ENCODE assay signal across 19 cellular contexts in genomic region chr2:127102464-127103242, GRCh38. TPM values are rescaled to one million over a fixed set of nuclear protein-coding genes. Genes with fewer than 3 reads are reported as not detected.
A peak's percentile ranks its signal among the peaks of the same experiment; 100 is the strongest.
DNase-seq lines count a peak whose midpoint lies in the region; ATAC-seq and TF ChIP-seq lines count a peak whose summit lies in the region.
"Had no signal": no experiment of that assay in that cellular context is flagged by ENCODE, and none has a peak within 500 bp of the region (broad histone marks: within the 10 kb centered on the region; RNA-seq: fewer than 3 reads in every experiment).

No MANE protein-coding gene starts in this region.

- H3K9me3 Mint-ChIP-seq in naive thymus-derived CD8-positive, alpha-beta T cell = no peaks in the 10 kb centered on the region
- H3K9me3 Mint-ChIP-seq in activated CD4-positive, alpha-beta T cell treated with anti-CD3 and anti-CD28 coated beads, Interleukin-2, amount 10 ng/mL, durations not matched to agents 24 days and 14 days = no peaks in the 10 kb centered on the region
- H3K9me3 Mint-ChIP-seq: activated T-cell treated with anti-CD3 and anti-CD28 coated beads, Interleukin-2, amount 50 U/mL, for 24 hours; CD8-positive, alpha-beta T cell had no signal

- peaks cover 78% of the 10 kb centered on the region for H4K20me1 ChIP-seq in BLaER1

- no peak for TF ChIP-seq CTCF in adrenal gland (IDR thresholded peaks at IDR 0.05)
- TF ChIP-seq CTCF in left lung (IDR thresholded peaks at IDR 0.05) = no peak
- TF ChIP-seq CTCF in gastrocnemius medialis (IDR thresholded peaks at IDR 0.05 in 4 of 5, conservative IDR thresholded peaks at IDR 0.05 in 1 of 5) = no peak
- TF ChIP-seq CTCF in A673 (conservative IDR thresholded peaks at IDR 0.05; ENCODE audit: low read depth, low read length) = no peak

- H3K4me3 Mint-ChIP-seq in naive thymus-derived CD8-positive, alpha-beta T cell = no peak overlapping the region
- no peak overlapping the region for H3K4me3 Mint-ChIP-seq in activated CD4-positive, alpha-beta T cell treated with anti-CD3 and anti-CD28 coated beads, Interleukin-2, amount 10 ng/mL, durations not matched to agents 24 days and 14 days
- H3K4me3 Mint-ChIP-seq: activated naive CD8-positive, alpha-beta T cell; activated T-cell treated with anti-CD3 and anti-CD28 coated beads, Interleukin-2, amount 50 U/mL, for 24 hours; CD8-positive, alpha-beta T cell had no signal

- POLR2A ChIA-PET in naive thymus-derived CD8-positive, alpha-beta T cell (lab: Charles Lee) = interaction anchor here (0.7 to 1.1 kb wide), 2 partner anchors 11 to 22 kb away, joined by 3 read pairs; no protein-coding TSS in a partner anchor
- POLR2A ChIA-PET in A673 (lab: Charles Lee; ENCODE audit: low non-redundant PET) = no interaction called here

- ATAC-seq in left lung = no peak
- no peak for ATAC-seq in gastrocnemius medialis
- no peak for ATAC-seq in naive thymus-derived CD8-positive, alpha-beta T cell
- ATAC-seq: CD8-positive, alpha-beta T cell had no signal

- peaks cover 84% of the 10 kb centered on the region for H3K4me1 ChIP-seq in BLaER1
- H3K4me1 ChIP-seq in adrenal gland (replicated peaks in 1 of 2) = peaks cover 50 to 59% of the 10 kb centered on the region in 2 donors
- H3K4me1 ChIP-seq in left lung = peaks cover 7 to 12% of the 10 kb centered on the region in 2 donors
- H3K4me1 ChIP-seq in gastrocnemius medialis = peaks cover 58 to 83% of the 10 kb centered on the region in 2 donors
- H3K4me1 ChIP-seq in A673 (ENCODE audit: insufficient read depth, low read length, poor library complexity, severe bottlenecking) = peaks cover 11% of the 10 kb centered on the region

- H3K4me1 Mint-ChIP-seq in naive thymus-derived CD8-positive, alpha-beta T cell = peaks cover 2 to 8% (median 5%) of the 10 kb centered on the region in 4 donors
- peaks cover 4% of the 10 kb centered on the region for H3K4me1 Mint-ChIP-seq in activated CD4-positive, alpha-beta T cell treated with anti-CD3 and anti-CD28 coated beads, Interleukin-2, amount 10 ng/mL, durations not matched to agents 24 days and 14 days

- intact Hi-C loops in adrenal gland (cut with DNase I) = loop anchor here in 1 of 2 donors (5.0 kb wide), 1 partner anchor 35 kb away; no protein-coding TSS in a partner anchor
- intact Hi-C loops in left lung (cut with DNase I) = no loop called here
- intact Hi-C loops in gastrocnemius medialis (cut with DNase I; ENCODE audit: low total_unique reads) = loop anchor here (2.0 kb wide), 1 partner anchor 38 kb away; no protein-coding TSS in a partner anchor
- intact Hi-C loops in A673 (cut with micrococcal nuclease; ENCODE audit: unreplicated experiment) = no loop called here
- intact Hi-C loops in activated CD4-positive, alpha-beta T cell treated with anti-CD3 and anti-CD28 coated beads, Interleukin-2, amount 10 ng/mL, durations not matched to agents 24 days and 14 days (cut with micrococcal nuclease) = no loop called here

- H3K27ac ChIP-seq in BLaER1 (peak overlapping the region; percentile 63), adrenal gland (peak overlapping the region in 3 of 5 donors; percentile 87 to 93 (median 90)), left lung (no peak overlapping the region), gastrocnemius medialis (peak overlapping the region; percentile 97 to 100 (median 100)), A673 (ENCODE audit: low read depth, low read length, poor library complexity, severe bottlenecking) (no peak overlapping the region)
- H3K27ac ChIP-seq: KMS-11, ovary, Peyer's patch had no signal

- DNase-seq in adrenal gland (peak in 2 of 7 donors; percentile 14 to 19), left lung (peak; percentile 27 to 45), gastrocnemius medialis (peak in 1 of 2 donors; percentile 31), A673 (ENCODE audit: low spot score) (no peak), NCI-H1105 (lab: John Stamatoyannopoulos, UW) (no peak)
- no peak for DNase-seq in naive thymus-derived CD8-positive, alpha-beta T cell
- DNase-seq in activated CD4-positive, alpha-beta T cell treated with anti-CD3 and anti-CD28 coated beads, Interleukin-2, amount 10 ng/mL, durations not matched to agents 24 days and 14 days = no peak
- DNase-seq: activated T-cell treated with anti-CD3 and anti-CD28 coated beads, Interleukin-2, amount 50 U/mL, for 24 hours; CD8-positive, alpha-beta T cell; effector CD8-positive, alpha-beta T cell; kidney glomerular epithelial cell; NCI-H1092; NCI-H2171; NCI-H774 had no signal

- H3K36me3 ChIP-seq in BLaER1 (peaks cover 34% of the 10 kb centered on the region), adrenal gland (replicated peaks in 1 of 2) (no peaks in the 10 kb centered on the region), left lung (no peaks in the 10 kb centered on the region), gastrocnemius medialis (no peaks in the 10 kb centered on the region), A673 (ENCODE audit: insufficient read depth, low read length, poor library complexity, severe bottlenecking) (no peaks in the 10 kb centered on the region)
- H3K36me3 ChIP-seq: ovary, Peyer's patch had no signal

- CTCF ChIA-PET in A673 (lab: Charles Lee) = no interaction called here

- in situ Hi-C loops in gastrocnemius medialis (cut with MboI; ENCODE audit: low sequenced_read_pairs in 4 of 4) = no loop called here

- peak overlapping the region in 2 of 10 donors; percentile 4 to 45 for H3K27ac Mint-ChIP-seq in naive thymus-derived CD8-positive, alpha-beta T cell
- H3K27ac Mint-ChIP-seq in activated CD4-positive, alpha-beta T cell treated with anti-CD3 and anti-CD28 coated beads, Interleukin-2, amount 10 ng/mL, durations not matched to agents 24 days and 14 days = no peak overlapping the region
- H3K27ac Mint-ChIP-seq: activated naive CD8-positive, alpha-beta T cell; activated T-cell treated with anti-CD3 and anti-CD28 coated beads, Interleukin-2, amount 50 U/mL, for 24 hours; CD8-positive, alpha-beta T cell had no signal

- TF ChIP-seq POLR2A in adrenal gland (IDR thresholded peaks at IDR 0.05) (no peak), gastrocnemius medialis (IDR thresholded peaks at IDR 0.05) (no peak)

- H3K9me3 ChIP-seq in BLaER1 (no peaks in the 10 kb centered on the region), adrenal gland (replicated peaks in 1 of 3) (no peaks in the 10 kb centered on the region), left lung (no peaks in the 10 kb centered on the region), gastrocnemius medialis (no peaks in the 10 kb centered on the region), A673 (ENCODE audit: low read depth, low read length, poor library complexity, severe bottlenecking) (no peaks in the 10 kb centered on the region)
- H3K9me3 ChIP-seq: ovary, Peyer's patch had no signal

- H3K27me3 ChIP-seq in BLaER1 (no peaks in the 10 kb centered on the region), adrenal gland (no peaks in the 10 kb centered on the region), left lung (peaks cover 0 to 29% of the 10 kb centered on the region in 2 donors), gastrocnemius medialis (no peaks in the 10 kb centered on the region), A673 (replicated peaks; ENCODE audit: insufficient read depth, low read depth, low read length, poor library complexity) (no peaks in the 10 kb centered on the region)
- H3K27me3 ChIP-seq: ovary, Peyer's patch had no signal

- 79 to 91% (median 88%) methylated on average over 5 of the region's 5 CpGs for WGBS in adrenal gland, 4 donors

- H3K4me3 ChIP-seq in BLaER1 = no peak overlapping the region
- no peak overlapping the region for H3K4me3 ChIP-seq in adrenal gland
- H3K4me3 ChIP-seq in left lung = no peak overlapping the region
- peak overlapping the region; percentile 81 to 95 (median 90) for H3K4me3 ChIP-seq in gastrocnemius medialis
- no peak overlapping the region for H3K4me3 ChIP-seq in A673 (ENCODE audit: low read depth, low read length, poor library complexity, severe bottlenecking)
- H3K4me3 ChIP-seq: ovary, Peyer's patch had no signal

- H3K9ac ChIP-seq in BLaER1 = peak overlapping the region; percentile 57; the same call in 1 of the 2 replicates
- H3K9ac ChIP-seq: KMS-11 had no signal

- H3K4me2 ChIP-seq in BLaER1 = peak overlapping the region; percentile 100
- H3K4me2 ChIP-seq: KMS-11 had no signal

- H3K36me3 Mint-ChIP-seq in naive thymus-derived CD8-positive, alpha-beta T cell = no peaks in the 10 kb centered on the region
- H3K36me3 Mint-ChIP-seq in activated CD4-positive, alpha-beta T cell treated with anti-CD3 and anti-CD28 coated beads, Interleukin-2, amount 10 ng/mL, durations not matched to agents 24 days and 14 days (ENCODE audit: low read depth) = no peaks in the 10 kb centered on the region
- H3K36me3 Mint-ChIP-seq: activated naive CD8-positive, alpha-beta T cell; CD8-positive, alpha-beta T cell had no signal

- no peaks in the 10 kb centered on the region for H3K27me3 Mint-ChIP-seq in naive thymus-derived CD8-positive, alpha-beta T cell
- peaks cover 12% of the 10 kb centered on the region for H3K27me3 Mint-ChIP-seq in activated CD4-positive, alpha-beta T cell treated with anti-CD3 and anti-CD28 coated beads, Interleukin-2, amount 10 ng/mL, durations not matched to agents 24 days and 14 days
- H3K27me3 Mint-ChIP-seq: activated naive CD8-positive, alpha-beta T cell had no signal

- no TSS peak for BruUV-seq in A673 (replicated peaks; lab: Mats Ljungman, UMichigan)

RNA-seq across cellular contexts. Expression of gene BIN1, which starts 4.3 kb away (rescaled TPM):
- total RNA-seq in adrenal gland = 100 to 1,000 TPM in 7 of 8 donors, 10 to 100 TPM in 1; 84.0 to 207 (median 134) TPM
- polyA plus RNA-seq in adrenal gland = 100 to 1,000 TPM in 1 of 3 donors, 10 to 100 TPM in 2; 80.3 to 113 (median 97.5) TPM
- total RNA-seq in left lung = 10 to 100 TPM; 32.0 to 36.0 TPM
- total RNA-seq in gastrocnemius medialis = 1,000 to 10,000 TPM; 1,150 to 2,167 (median 1,736) TPM
- total RNA-seq in naive thymus-derived CD8-positive, alpha-beta T cell = 100 to 1,000 TPM; 130 to 132 TPM
- 100 to 1,000 TPM; 156 to 189 (median 167) TPM for polyA plus RNA-seq in naive thymus-derived CD8-positive, alpha-beta T cell
- 34.1 and 36.2 TPM in 2 replicates for total RNA-seq in A673 (2021)
- total RNA-seq in activated CD4-positive, alpha-beta T cell treated with anti-CD3 and anti-CD28 coated beads, Interleukin-2, amount 10 ng/mL, durations not matched to agents 24 days and 14 days = 38.3 and 39.7 TPM in 2 replicates

Comparison
In these comparisons a context has a peak if more than half of its experiments do, and no peak if none do; other contexts are left out.
1. H3K27ac ChIP-seq: peak in BLaER1 (single experiment), adrenal gland (3 of 5) and gastrocnemius medialis (4 of 4); none in left lung (0 of 2) and A673 (single experiment).
2. H3K4me3 ChIP-seq: peak in gastrocnemius medialis (4 of 4); none in BLaER1 (single experiment), adrenal gland (0 of 4), left lung (0 of 2) and A673 (single experiment).
3. DNase-seq: peak in left lung (2 of 2); none in naive thymus-derived CD8-positive, alpha-beta T cell (0 of 10), A673 (single experiment), activated CD4-positive, alpha-beta T cell treated with anti-CD3 and anti-CD28 coated beads, Interleukin-2, amount 10 ng/mL, durations not matched to agents 24 days and 14 days (single experiment) and NCI-H1105 (single experiment).
4. RNA of gene BIN1, which starts 4.3 kb away (total RNA-seq): 1,150 to 2,167 TPM in gastrocnemius medialis; 84.0 to 207 TPM in adrenal gland, 130 to 132 TPM in naive thymus-derived CD8-positive, alpha-beta T cell, 38.3 to 39.7 TPM in activated CD4-positive, alpha-beta T cell treated with anti-CD3 and anti-CD28 coated beads, Interleukin-2, amount 10 ng/mL, durations not matched to agents 24 days and 14 days, 32.0 to 36.0 TPM in left lung and 34.1 to 36.2 TPM in A673; every median in the first group is over 4 times any median in the second.